8 cellular contexts compared by ENCODE assay signal in genomic region chr10:118047363-118047719, GRCh38. TPM values are rescaled to one million over a fixed set of nuclear protein-coding genes. Genes with fewer than 3 reads are reported as not detected.
A peak's percentile ranks its signal among the peaks of the same experiment; 100 is the strongest.
DNase-seq lines count a peak whose midpoint lies in the region; ATAC-seq and TF ChIP-seq lines count a peak whose summit lies in the region.

No MANE protein-coding gene starts in this region.

- no peaks in the 10 kb centered on the region for H3K27me3 ChIP-seq in cardiac muscle cell
- no peaks in the 10 kb centered on the region for H3K27me3 ChIP-seq in breast epithelium
- no peaks in the 10 kb centered on the region for H3K27me3 ChIP-seq in mesendoderm (ENCODE audit: insufficient read depth, low read length, poor library complexity)

- no peak overlapping the region for H4K5ac ChIP-seq in mesendoderm (ENCODE audit: low read length)

- DNase-seq in cardiac muscle cell (ENCODE audit: low read depth in 1 of 2, low spot score in 1 of 2), result no peak
- no peak for DNase-seq in cardiac septum (ENCODE audit: low spot score)
- DNase-seq in breast epithelium (ENCODE audit: low spot score in 2 of 2), result no peak
- DNase-seq in mesendoderm, result no peak
- DNase-seq in stimulated activated CD4-positive, alpha-beta T cell treated with anti-CD3 and anti-CD28 coated beads, Interleukin-2, amount 100 ng/mL, for 24 hours, result no peak
- no peak for DNase-seq in midbrain (lab: John Stamatoyannopoulos, UW)
- no peak for DNase-seq in NCI-H1694 treated with DMSO at 0.1 percent for 48 hours (lab: John Stamatoyannopoulos, UW)

- no peak overlapping the region for H2BK120ac ChIP-seq in mesendoderm (ENCODE audit: low read depth, low read length)

- H3K27ac ChIP-seq in cardiac muscle cell (peak overlapping the region; percentile 98), breast epithelium (peak overlapping the region; percentile 89 to 94), mesendoderm (ENCODE audit: low read depth, low read length) (no peak overlapping the region)

- H3K9me3 ChIP-seq in cardiac muscle cell (ENCODE audit: low read depth) (no peaks in the 10 kb centered on the region), breast epithelium (no peaks in the 10 kb centered on the region)

- ATAC-seq in GM19395 (IDR thresholded peaks at IDR 0.05; ENCODE audit: unreplicated experiment), result no peak

- H4K8ac ChIP-seq in mesendoderm (ENCODE audit: low read depth, low read length), result no peak overlapping the region

- TF ChIP-seq CTCF in cardiac muscle cell (IDR thresholded peaks at IDR 0.05; ENCODE audit: low read depth, low read length), result no peak
- TF ChIP-seq CTCF in breast epithelium (IDR thresholded peaks at IDR 0.05), result no peak

- no peak overlapping the region for H3K23ac ChIP-seq in mesendoderm (ENCODE audit: low read length)

- H3K4me3 ChIP-seq in cardiac muscle cell, result peak overlapping the region; percentile 90
- peak overlapping the region; percentile 90 to 92 (median 92) for H3K4me3 ChIP-seq in breast epithelium
- peak overlapping the region; percentile 61 for H3K4me3 ChIP-seq in mesendoderm (ENCODE audit: low read length)

- H2BK5ac ChIP-seq in mesendoderm (ENCODE audit: low read length), result no peak overlapping the region

- H3K79me1 ChIP-seq in mesendoderm (ENCODE audit: low read length), result no peaks in the 10 kb centered on the region

- H3K56ac ChIP-seq in mesendoderm (ENCODE audit: low read length), result peak overlapping the region; percentile 84

- H3K4me1 ChIP-seq in cardiac muscle cell (ENCODE audit: low read depth), result peaks cover 17% of the 10 kb centered on the region
- H3K4me1 ChIP-seq in breast epithelium, result no peaks in the 10 kb centered on the region
- no peaks in the 10 kb centered on the region for H3K4me1 ChIP-seq in mesendoderm (ENCODE audit: control insufficient read depth, low read depth, low read length)

- no peak overlapping the region for H2BK15ac ChIP-seq in mesendoderm (replicated peaks; ENCODE audit: low read depth)

- H3K4ac ChIP-seq in mesendoderm (ENCODE audit: low read depth, low read length), result no peak overlapping the region

- H3K36me3 ChIP-seq in cardiac muscle cell, result no peaks in the 10 kb centered on the region
- no peaks in the 10 kb centered on the region for H3K36me3 ChIP-seq in breast epithelium
- H3K36me3 ChIP-seq in mesendoderm (ENCODE audit: control insufficient read depth, insufficient read depth, low read length), result no peaks in the 10 kb centered on the region

- H2AK5ac ChIP-seq in mesendoderm (ENCODE audit: low read length), result no peak overlapping the region

- peak overlapping the region; percentile 56 for H3K4me2 ChIP-seq in mesendoderm (ENCODE audit: low read length)

- intact Hi-C loops in cardiac septum (cut with DNase I), result loop anchor here (10.0 kb wide), 1 partner anchor 673 kb away; the partner anchor contains the start of gene PDZD8
- intact Hi-C loops in breast epithelium (cut with DNase I; ENCODE audit: low total_unique reads), result loop anchor here (5.0 kb wide), 1 partner anchor 1420 kb away; no protein-coding TSS in a partner anchor

- H3K79me2 ChIP-seq in mesendoderm (ENCODE audit: control insufficient read depth, insufficient read depth, low read length), result peaks cover 2% of the 10 kb centered on the region

- TF ChIP-seq POLR2A in breast epithelium (IDR thresholded peaks at IDR 0.05), result no peak

- H3K18ac ChIP-seq in mesendoderm (ENCODE audit: low read length), result no peak overlapping the region

- no CpG with 5 or more reads among the region's 15 CpGs for WGBS in mesendoderm (ENCODE audit: extremely low coverage, insufficient coverage, low lambda C conversion rate)

- peak overlapping the region; percentile 49 for H3K9ac ChIP-seq in mesendoderm (ENCODE audit: low read length)

RNA-seq across cellular contexts. Expression of gene RAB11FIP2, which starts 0.6 kb away (rescaled TPM):
- total RNA-seq in cardiac muscle cell (8.2 and 18.4 TPM in 2 replicates), cardiac septum (12.7 TPM), breast epithelium (10 to 100 TPM; 26.5 to 36.4 (median 26.7) TPM)
- 9.8 and 12.8 TPM in 2 replicates for polyA plus RNA-seq in cardiac muscle cell
- 15.5 TPM for polyA plus RNA-seq in mesendoderm (2013, experiment 1 of 2)
- polyA plus RNA-seq in mesendoderm (2013, experiment 2 of 2), result 15.8 TPM
